23 cellular contexts compared by ENCODE assay signal in genomic region chr6:18920701-18921100, GRCh38.
"Had no signal": no experiment of that assay in that cellular context is flagged by ENCODE, and none has a peak within 500 bp of the region (broad histone marks: within the 10 kb centered on the region; RNA-seq: fewer than 3 reads in every experiment).

No MANE protein-coding gene starts in this region.

- H3K4me3 Mint-ChIP-seq: activated CD4-positive, alpha-beta T cell treated with anti-CD3 and anti-CD28 coated beads for 36 hours; activated CD8-positive, alpha-beta T cell treated with anti-CD3 and anti-CD28 coated beads for 36 hours; activated naive CD4-positive, alpha-beta T cell treated with anti-CD3 and anti-CD28 coated beads, Interleukin-2, amount 10 ng/mL, durations not matched to agents 7 days and 5 days; activated naive CD8-positive, alpha-beta T cell treated with anti-CD3 and anti-CD28 coated beads for 36 hours; activated T-cell treated with anti-CD3 and anti-CD28 coated beads, Interleukin-2, amount 50 U/mL, for 72 hours had no signal

- H3K4me3 ChIP-seq: K562, SK-N-MC had no signal

- H3K27ac ChIP-seq: SK-N-MC, VCaP had no signal

- DNase-seq: activated CD4-positive, alpha-beta T cell treated with anti-CD3 and anti-CD28 coated beads for 36 hours; activated CD8-positive, alpha-beta memory T cell treated with anti-CD3 and anti-CD28 coated beads, Interleukin-2, amount 50 U/mL, for 4 hours; activated CD8-positive, alpha-beta T cell treated with anti-CD3 and anti-CD28 coated beads for 36 hours; activated gamma-delta T cell treated with Interleukin-2 at 50 U/mL for 16 hours; activated naive CD4-positive, alpha-beta T cell treated with anti-CD3 and anti-CD28 coated beads, Interleukin-2, amount 10 ng/mL, durations not matched to agents 7 days and 5 days; activated naive CD8-positive, alpha-beta T cell treated with anti-CD3 and anti-CD28 coated beads for 36 hours; activated T-cell treated with anti-CD3 and anti-CD28 coated beads, Interleukin-2, amount 50 U/mL, for 72 hours; Karpas-422; MM.1S; NCI-H1436; NCI-H187 treated with DMSO at 0.1 percent for 48 hours; NCI-H446; NCI-H524; NCI-H82; OCI-M1; RPMI8226; T-helper 1 cell had no signal

- H3K4me1 Mint-ChIP-seq: activated CD4-positive, alpha-beta T cell treated with anti-CD3 and anti-CD28 coated beads for 36 hours; activated naive CD4-positive, alpha-beta T cell treated with anti-CD3 and anti-CD28 coated beads, Interleukin-2, amount 10 ng/mL, durations not matched to agents 7 days and 5 days; activated naive CD8-positive, alpha-beta T cell treated with anti-CD3 and anti-CD28 coated beads for 36 hours had no signal

- H3K36me3 Mint-ChIP-seq: activated naive CD4-positive, alpha-beta T cell treated with anti-CD3 and anti-CD28 coated beads, Interleukin-2, amount 10 ng/mL, durations not matched to agents 7 days and 5 days; activated naive CD8-positive, alpha-beta T cell treated with anti-CD3 and anti-CD28 coated beads for 36 hours had no signal

- ATAC-seq: activated CD4-positive, alpha-beta T cell treated with anti-CD3 and anti-CD28 coated beads for 36 hours; activated CD8-positive, alpha-beta T cell treated with anti-CD3 and anti-CD28 coated beads for 36 hours; activated T-cell treated with anti-CD3 and anti-CD28 coated beads, Interleukin-2, amount 50 U/mL, for 72 hours; K562; Panc1; Right ventricle myocardium inferior had no signal

- H3K9me3 Mint-ChIP-seq: activated CD8-positive, alpha-beta T cell treated with anti-CD3 and anti-CD28 coated beads for 36 hours; activated naive CD4-positive, alpha-beta T cell treated with anti-CD3 and anti-CD28 coated beads, Interleukin-2, amount 10 ng/mL, durations not matched to agents 7 days and 5 days had no signal

- H3K27ac Mint-ChIP-seq: activated CD4-positive, alpha-beta T cell treated with anti-CD3 and anti-CD28 coated beads for 36 hours; activated CD8-positive, alpha-beta T cell treated with anti-CD3 and anti-CD28 coated beads for 36 hours; activated naive CD4-positive, alpha-beta T cell treated with anti-CD3 and anti-CD28 coated beads, Interleukin-2, amount 10 ng/mL, durations not matched to agents 7 days and 5 days; activated naive CD8-positive, alpha-beta T cell treated with anti-CD3 and anti-CD28 coated beads for 36 hours; activated T-cell treated with anti-CD3 and anti-CD28 coated beads, Interleukin-2, amount 50 U/mL, for 72 hours; activated T-helper 2 cell treated with anti-CD3 and anti-CD28 coated beads, Interferon-gamma antibody, Interleukin-2, Interleukin-4, amounts not matched to agents 10 μg/mL and 5 μg/mL and 100 μg/mL, durations not matched to agents 14 hours and 24 hours and 36 hours had no signal

- H3K27me3 Mint-ChIP-seq: activated CD4-positive, alpha-beta T cell treated with anti-CD3 and anti-CD28 coated beads for 36 hours; activated CD8-positive, alpha-beta T cell treated with anti-CD3 and anti-CD28 coated beads for 36 hours; activated naive CD4-positive, alpha-beta T cell treated with anti-CD3 and anti-CD28 coated beads, Interleukin-2, amount 10 ng/mL, durations not matched to agents 7 days and 5 days; activated naive CD8-positive, alpha-beta T cell treated with anti-CD3 and anti-CD28 coated beads for 36 hours had no signal
